In genomic region chr1:100921110-100921706, GRCh38 we compare ENCODE assay signal across 8 cellular contexts. TPM values are rescaled to one million over a fixed set of nuclear protein-coding genes. Genes with fewer than 3 reads are reported as not detected.
DNase-seq lines count a peak whose midpoint lies in the region; ATAC-seq and TF ChIP-seq lines count a peak whose summit lies in the region.

No MANE protein-coding gene starts in this region.

- peaks cover 27% of the 10 kb centered on the region for H3F3A ChIP-seq in GM23248 (ENCODE audit: insufficient read depth)

- peaks cover 15 to 58% (median 19%) of the 10 kb centered on the region in 3 donors for H3K36me3 Mint-ChIP-seq in CD8-positive, alpha-beta memory T cell
- peaks cover 28% of the 10 kb centered on the region for H3K36me3 Mint-ChIP-seq in chondrocyte (ENCODE audit: low read depth)

- H2BK5ac ChIP-seq in mesendoderm (ENCODE audit: low read length): no peak overlapping the region

- H3K4me3 ChIP-seq in CD8-positive, alpha-beta memory T cell (ENCODE audit: low read length): no peak overlapping the region
- no peak overlapping the region for H3K4me3 ChIP-seq in GM23248
- no peak overlapping the region for H3K4me3 ChIP-seq in mesendoderm (ENCODE audit: low read length)

- H3K18ac ChIP-seq in mesendoderm (ENCODE audit: low read length): no peak overlapping the region

- H2BK120ac ChIP-seq in mesendoderm (ENCODE audit: low read depth, low read length): no peak overlapping the region

- peaks cover 16 to 40% (median 35%) of the 10 kb centered on the region in 3 donors for H3K4me1 Mint-ChIP-seq in CD8-positive, alpha-beta memory T cell
- H3K4me1 Mint-ChIP-seq in chondrocyte (ENCODE audit: low read depth): peaks cover 13% of the 10 kb centered on the region

- no peak overlapping the region for H3K56ac ChIP-seq in mesendoderm (ENCODE audit: low read length)

- H3K4me2 ChIP-seq in GM23248 (ENCODE audit: unreplicated experiment): no peak overlapping the region
- H3K4me2 ChIP-seq in mesendoderm (ENCODE audit: low read length): no peak overlapping the region

- H2BK15ac ChIP-seq in mesendoderm (replicated peaks; ENCODE audit: low read depth): no peak overlapping the region

- H3K4me1 ChIP-seq in CD8-positive, alpha-beta memory T cell (ENCODE audit: insufficient read depth, low read length): peaks cover 40% of the 10 kb centered on the region
- peaks cover 13% of the 10 kb centered on the region for H3K4me1 ChIP-seq in GM23248 (ENCODE audit: insufficient read depth)
- no peaks in the 10 kb centered on the region for H3K4me1 ChIP-seq in mesendoderm (ENCODE audit: control insufficient read depth, low read depth, low read length)

- H3K9me3 ChIP-seq in CD8-positive, alpha-beta memory T cell (ENCODE audit: low read length): no peaks in the 10 kb centered on the region
- no peaks in the 10 kb centered on the region for H3K9me3 ChIP-seq in GM23248 (ENCODE audit: low read depth)

- H3K79me1 ChIP-seq in mesendoderm (ENCODE audit: low read length): no peaks in the 10 kb centered on the region

- peak overlapping the region; percentile 9 to 84 (median 64) for H3K27ac Mint-ChIP-seq in CD8-positive, alpha-beta memory T cell
- no peak overlapping the region for H3K27ac Mint-ChIP-seq in chondrocyte (ENCODE audit: unreplicated experiment)

- no peak overlapping the region for H2AFZ ChIP-seq in GM23248

- no peak overlapping the region for H4K8ac ChIP-seq in mesendoderm (ENCODE audit: low read depth, low read length)

- peak in 2 of 5 donors; percentile 40 to 56 for DNase-seq in CD8-positive, alpha-beta memory T cell
- DNase-seq in GM23248 (peak; percentile 65), NCI-H69 (lab: John Stamatoyannopoulos, UW) (peak; percentile 49), chondrocyte (ENCODE audit: low spot score) (no peak), mesendoderm (peak; percentile 45), hepatic stellate cell (ENCODE audit: low spot score) (no peak)
- no peak for DNase-seq in stimulated activated CD4-positive, alpha-beta T cell treated with anti-CD3 and anti-CD28 coated beads, Interleukin-1b, Interleukin-23, amount 100 ng/mL, for 48 hours

- in situ Hi-C loops in GM23248 (cut with MboI): loop anchor here (5.0 kb wide), 1 partner anchor 366 kb away; no protein-coding TSS in a partner anchor

- H3K79me2 ChIP-seq in GM23248 (ENCODE audit: insufficient read depth): peaks cover 24% of the 10 kb centered on the region
- H3K79me2 ChIP-seq in mesendoderm (ENCODE audit: control insufficient read depth, insufficient read depth, low read length): no peaks in the 10 kb centered on the region

- no peak overlapping the region for H3K9ac ChIP-seq in GM23248
- no peak overlapping the region for H3K9ac ChIP-seq in mesendoderm (ENCODE audit: low read length)

- H4K20me1 ChIP-seq in GM23248 (ENCODE audit: insufficient read depth): no peaks in the 10 kb centered on the region

- CTCF ChIA-PET in CD8-positive, alpha-beta memory T cell (lab: Charles Lee): interaction anchor here (0.6 to 6.2 kb wide), 8 partner anchors 25 to 373 kb away, joined by 3 to 68 read pairs (median 3); partner anchors contain the start of gene SLC30A7

- H3K9me3 Mint-ChIP-seq in CD8-positive, alpha-beta memory T cell: peaks cover 0 to 4% (median 0%) of the 10 kb centered on the region in 5 donors
- peaks cover 2% of the 10 kb centered on the region for H3K9me3 Mint-ChIP-seq in chondrocyte (ENCODE audit: low read depth)

- no peak overlapping the region for H3K4ac ChIP-seq in mesendoderm (ENCODE audit: low read depth, low read length)

- peak overlapping the region in 1 of 7 donors; percentile 32 for H3K4me3 Mint-ChIP-seq in CD8-positive, alpha-beta memory T cell
- H3K4me3 Mint-ChIP-seq in chondrocyte (ENCODE audit: unreplicated experiment): no peak overlapping the region

- TF ChIP-seq CTCF in chondrocyte (IDR thresholded peaks at IDR 0.05): peak; percentile 97

- no peaks in the 10 kb centered on the region for H3K27me3 ChIP-seq in CD8-positive, alpha-beta memory T cell (ENCODE audit: insufficient read depth, low read length, poor library complexity, severe bottlenecking)
- H3K27me3 ChIP-seq in GM23248 (replicated peaks; ENCODE audit: insufficient read depth): no peaks in the 10 kb centered on the region
- no peaks in the 10 kb centered on the region for H3K27me3 ChIP-seq in mesendoderm (ENCODE audit: insufficient read depth, low read length, poor library complexity)

- peaks cover 4% of the 10 kb centered on the region for H3K36me3 ChIP-seq in CD8-positive, alpha-beta memory T cell (ENCODE audit: insufficient read depth, low read length)
- peaks cover 59% of the 10 kb centered on the region for H3K36me3 ChIP-seq in GM23248 (ENCODE audit: low read depth)
- no peaks in the 10 kb centered on the region for H3K36me3 ChIP-seq in mesendoderm (ENCODE audit: control insufficient read depth, insufficient read depth, low read length)

- 34 to 36% methylated on average over 3 of the region's 3 CpGs for WGBS in GM23248 (ENCODE audit: low coverage in 1 of 2, low lambda C conversion rate in 2 of 2, missing lambda C conversion rate in 2 of 2), 2 experiments
- WGBS in mesendoderm (ENCODE audit: extremely low coverage, insufficient coverage, low lambda C conversion rate): 100% methylated on average over 1 of the region's 3 CpGs

- POLR2A ChIA-PET in CD8-positive, alpha-beta memory T cell (lab: Charles Lee): interaction anchor here (0.9 to 1.4 kb wide), 3 partner anchors 315 to 436 kb away, joined by 3 to 13 read pairs (median 4); no protein-coding TSS in a partner anchor

- H3K9me2 ChIP-seq in GM23248 (ENCODE audit: insufficient read depth): no peaks in the 10 kb centered on the region

- ATAC-seq in HG03520 (IDR thresholded peaks at IDR 0.05; ENCODE audit: unreplicated experiment): no peak

- H3K27ac ChIP-seq in CD8-positive, alpha-beta memory T cell (ENCODE audit: low read depth, low read length): no peak overlapping the region
- H3K27ac ChIP-seq in GM23248: no peak overlapping the region
- H3K27ac ChIP-seq in mesendoderm (ENCODE audit: low read depth, low read length): no peak overlapping the region

- no peaks in the 10 kb centered on the region for H3K27me3 Mint-ChIP-seq in CD8-positive, alpha-beta memory T cell
- H3K27me3 Mint-ChIP-seq in chondrocyte (ENCODE audit: low read depth): no peaks in the 10 kb centered on the region

- H3K23ac ChIP-seq in mesendoderm (ENCODE audit: low read length): no peak overlapping the region

- no peak overlapping the region for H4K5ac ChIP-seq in mesendoderm (ENCODE audit: low read length)

- no peak overlapping the region for H2AK5ac ChIP-seq in mesendoderm (ENCODE audit: low read length)

RNA-seq across cellular contexts. Expression of gene SLC30A7, which starts 25.3 kb away (rescaled TPM):
- 10 to 100 TPM; 47.0 to 47.4 TPM for total RNA-seq in CD8-positive, alpha-beta memory T cell
- polyA plus RNA-seq in CD8-positive, alpha-beta memory T cell: 12.7 TPM
- total RNA-seq in GM23248 (2014; rRNA removed; shearing (Covaris generic)): 65.7 and 75.2 TPM in 2 replicates
- polyA plus RNA-seq in GM23248 (2016; fragmentation: Nextera tagmentation; extraction: Ambion mirVana): 35.2 and 38.0 TPM in 2 replicates
- total RNA-seq in chondrocyte: 46.1 to 49.5 TPM (median 46.2 TPM) in 3 replicates
- polyA plus RNA-seq in mesendoderm (2013, experiment 1 of 2): 11.2 TPM
- 10.5 TPM for polyA plus RNA-seq in mesendoderm (2013, experiment 2 of 2)

RNA-seq across cellular contexts. Expression of gene EXTL2, which starts 26.6 kb away (rescaled TPM):
- total RNA-seq in CD8-positive, alpha-beta memory T cell: 10 to 100 TPM; 11.5 to 12.9 TPM
- polyA plus RNA-seq in CD8-positive, alpha-beta memory T cell: 3.2 TPM
- 51.9 and 52.2 TPM in 2 replicates for total RNA-seq in GM23248 (2014; rRNA removed; shearing (Covaris generic))
- 54.6 and 56.3 TPM in 2 replicates for polyA plus RNA-seq in GM23248 (2016; fragmentation: Nextera tagmentation; extraction: Ambion mirVana)
- total RNA-seq in chondrocyte: 24.7 to 36.1 TPM (median 26.0 TPM) in 3 replicates
- 36.7 TPM for polyA plus RNA-seq in mesendoderm (2013, experiment 1 of 2)
- polyA plus RNA-seq in mesendoderm (2013, experiment 2 of 2): 36.0 TPM

Comparison
In these comparisons a context has a peak if more than half of its experiments do, and no peak if none do; other contexts are left out.
1. DNase-seq: peak in GM23248 (single experiment), NCI-H69 (single experiment) and mesendoderm (single experiment); none in chondrocyte (single experiment), stimulated activated CD4-positive, alpha-beta T cell treated with anti-CD3 and anti-CD28 coated beads, Interleukin-1b, Interleukin-23, amount 100 ng/mL, for 48 hours (single experiment) and hepatic stellate cell (single experiment).